In genomic region chr12:91774471-91774921, GRCh38 we compare ENCODE assay signal across 9 cellular contexts.
DNase-seq lines count a peak whose midpoint lies in the region; ATAC-seq, FAIRE-seq and TF ChIP-seq lines count a peak whose summit lies in the region.
"Had no signal": no experiment of that assay in that cellular context is flagged by ENCODE, and none has a peak within 500 bp of the region (broad histone marks: within the 10 kb centered on the region; RNA-seq: fewer than 3 reads in every experiment).

No MANE protein-coding gene starts in this region.

- no peak for TF ChIP-seq CTCF in ascending aorta (IDR thresholded peaks at IDR 0.05)

- H3K4me2 ChIP-seq in GM23248 (ENCODE audit: unreplicated experiment): peak overlapping the region; percentile 72

- peaks cover 25% of the 10 kb centered on the region for H3K4me1 ChIP-seq in GM23248 (ENCODE audit: insufficient read depth)
- no peaks in the 10 kb centered on the region for H3K4me1 ChIP-seq in ascending aorta

- H3F3A ChIP-seq in GM23248 (ENCODE audit: insufficient read depth): peaks cover 18% of the 10 kb centered on the region

- 34 to 38% methylated on average over 6 of the region's 6 CpGs for WGBS in GM23248 (ENCODE audit: low coverage in 1 of 2, low lambda C conversion rate in 2 of 2, missing lambda C conversion rate in 2 of 2), 2 experiments

- H3K9me3 ChIP-seq in GM23248 (ENCODE audit: low read depth) (no peaks in the 10 kb centered on the region), ascending aorta (no peaks in the 10 kb centered on the region)

- no peaks in the 10 kb centered on the region for H3K79me2 ChIP-seq in GM23248 (ENCODE audit: insufficient read depth)

- no peak overlapping the region for H3K9ac ChIP-seq in GM23248

- H4K20me1 ChIP-seq in GM23248 (ENCODE audit: insufficient read depth): no peaks in the 10 kb centered on the region

- no peak for ATAC-seq in GM19463 (IDR thresholded peaks at IDR 0.05; ENCODE audit: unreplicated experiment)

- H3K4me3 ChIP-seq in GM23248 (peak overlapping the region; percentile 32; the same call in 1 of the 2 replicates), ascending aorta (peak overlapping the region; percentile 16 to 30)

- intact Hi-C loops in ascending aorta (cut with DNase I): no loop called here

- H3K27me3 ChIP-seq in GM23248 (replicated peaks; ENCODE audit: insufficient read depth): no peaks in the 10 kb centered on the region
- no peaks in the 10 kb centered on the region for H3K27me3 ChIP-seq in ascending aorta

- in situ Hi-C loops in GM23248 (cut with MboI): no loop called here

- H3K9me2 ChIP-seq in GM23248 (ENCODE audit: insufficient read depth): no peaks in the 10 kb centered on the region

- FAIRE-seq in A204.1 (lab: Jason Lieb, UNC): peak; percentile 35

- no peak overlapping the region for H3K27ac ChIP-seq in GM23248
- H3K27ac ChIP-seq in ascending aorta: no peak overlapping the region

- DNase-seq in GM23248 (peak; percentile 53), ascending aorta (ENCODE audit: low spot score in 2 of 2) (no peak), kidney tubule cell (ENCODE audit: low spot score) (peak; percentile 19), SIG-M5 treated with dmso at 0.1 percent for 504 hours (lab: John Stamatoyannopoulos, UW; ENCODE audit: unreplicated experiment) (no peak), foreskin melanocyte (no peak), T-helper 1 cell (no peak)
- DNase-seq: occipital lobe had no signal

- H2AFZ ChIP-seq in GM23248: peak overlapping the region; percentile 34

- H3K36me3 ChIP-seq in GM23248 (ENCODE audit: low read depth) (no peaks in the 10 kb centered on the region), ascending aorta (no peaks in the 10 kb centered on the region)

Comparison
In these comparisons a context has a peak if more than half of its experiments do, and no peak if none do; other contexts are left out.
1. DNase-seq: peak in GM23248 (single experiment) and kidney tubule cell (single experiment); none in ascending aorta (0 of 2), SIG-M5 treated with dmso at 0.1 percent for 504 hours (single experiment), foreskin melanocyte (single experiment) and T-helper 1 cell (0 of 5).